4 cellular contexts compared by ENCODE assay signal in genomic region chr6:132635288-132635687, GRCh38. TPM values are rescaled to one million over a fixed set of nuclear protein-coding genes. Genes with fewer than 3 reads are reported as not detected.
"Had no signal": no experiment of that assay in that cellular context is flagged by ENCODE, and none has a peak within 500 bp of the region (broad histone marks: within the 10 kb centered on the region; RNA-seq: fewer than 3 reads in every experiment).

No MANE protein-coding gene starts in this region.

RNA-seq across cellular contexts. Expression of gene TAAR2, which starts 11.2 kb away (rescaled TPM):
- total RNA-seq: HT-29, HT1080, IMR-90 had no signal
- polyA plus RNA-seq: IgD-negative memory B cell, IMR-90 had no signal

RNA-seq across cellular contexts. Expression of gene TAAR1, which starts 23.7 kb away (rescaled TPM):
- total RNA-seq: HT-29, HT1080, IMR-90 had no signal
- polyA plus RNA-seq: IgD-negative memory B cell, IMR-90 had no signal

RNA-seq across cellular contexts. Expression of gene TAAR5, which starts 45.7 kb away (rescaled TPM):
- total RNA-seq: HT-29, HT1080, IMR-90 had no signal
- polyA plus RNA-seq: IgD-negative memory B cell, IMR-90 had no signal
